23 cellular contexts compared by ENCODE assay signal in the genomic region with DNA sequence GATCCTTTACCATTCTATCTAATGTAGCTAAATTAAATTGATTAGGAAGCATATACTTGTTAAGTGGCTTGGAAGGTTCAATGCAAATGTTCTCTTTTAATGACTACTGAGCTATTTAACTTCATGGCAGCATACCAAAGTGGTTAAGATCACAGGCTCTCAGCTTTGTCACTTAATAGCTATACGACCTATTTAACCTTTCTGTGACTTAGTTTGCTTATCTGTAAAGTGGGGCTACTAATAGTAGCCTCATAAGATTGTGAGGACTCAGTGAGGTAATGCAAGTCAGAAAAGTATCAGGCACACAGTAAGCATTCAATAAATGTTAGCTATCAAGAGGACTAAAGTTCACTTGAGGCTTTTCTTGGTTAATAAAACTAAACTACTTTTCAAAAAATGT. TPM values are rescaled to one million over a fixed set of nuclear protein-coding genes. Genes with fewer than 3 reads are reported as not detected.
"Had no signal": no experiment of that assay in that cellular context is flagged by ENCODE, and none has a peak within 500 bp of the region (broad histone marks: within the 10 kb centered on the region; RNA-seq: fewer than 3 reads in every experiment).

No MANE protein-coding gene starts in this region.

- H3K4me2 ChIP-seq: SK-N-SH had no signal

- H3K9ac ChIP-seq: SK-N-SH had no signal

- H3K9me3 ChIP-seq: SK-N-SH had no signal

- H3K9me2 ChIP-seq: SK-N-SH had no signal

- ATAC-seq: T-cell had no signal

- DNase-seq: Karpas-422, KG1, MM.1S, NCI-H1092 treated with DMSO at 0.1 percent for 48 hours, NCI-H1436, NCI-H1694, NCI-H1930, NCI-H2081, NCI-H2171, NCI-H226, NCI-H446, NCI-H510A, NCI-H524 treated with DMSO at 0.1 percent for 48 hours, NCI-H69, NCI-H774, RPMI8226, SHP77, SK-N-SH, SW 1271, T-cell had no signal

RNA-seq across cellular contexts. Expression of a gene that starts 24.1 kb away (rescaled TPM):
- total RNA-seq: HT-29, SK-MEL-5 had no signal
- polyA plus RNA-seq: SK-N-SH had no signal

RNA-seq across cellular contexts. Expression of a gene that starts 39.3 kb away (rescaled TPM):
- total RNA-seq: M059J, SK-MEL-5, T-cell had no signal
- polyA plus RNA-seq: SK-N-SH had no signal
